19 cellular contexts compared by ENCODE assay signal in the genomic region with DNA sequence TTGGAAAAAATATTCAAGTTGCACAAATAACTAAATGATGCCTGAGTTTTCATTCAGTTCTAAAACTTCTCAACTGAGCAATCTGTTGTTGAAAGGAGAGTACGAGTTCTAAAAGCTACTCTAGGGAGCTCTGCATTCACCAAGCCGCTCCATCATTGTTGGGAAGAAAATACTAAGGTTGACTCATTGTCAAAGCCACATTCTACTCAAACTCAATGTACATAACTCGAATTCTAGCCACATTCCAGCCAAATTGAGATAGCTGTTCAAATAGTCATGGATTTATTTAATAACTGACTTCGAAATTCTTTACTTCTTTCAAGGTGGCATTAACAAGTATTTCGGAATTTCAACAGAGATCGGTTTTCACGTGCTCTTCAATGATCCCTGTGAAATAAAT.
DNase-seq lines count a peak whose midpoint lies in the region; ATAC-seq and TF ChIP-seq lines count a peak whose summit lies in the region.
"Had no signal": no experiment of that assay in that cellular context is flagged by ENCODE, and none has a peak within 500 bp of the region (broad histone marks: within the 10 kb centered on the region; RNA-seq: fewer than 3 reads in every experiment).

No MANE protein-coding gene starts in this region.

- in situ Hi-C loops in HAP-1 (cut with MboI; ENCODE audit: low sequenced_read_pairs): no loop called here

- no peaks in the 10 kb centered on the region for H3K27me3 Mint-ChIP-seq in mesothelial cell of epicardium (ENCODE audit: low read depth)
- peaks cover 0 to 6% of the 10 kb centered on the region in 2 donors for H3K27me3 Mint-ChIP-seq in effector memory CD8-positive, alpha-beta T cell
- H3K27me3 Mint-ChIP-seq: CD4-positive, alpha-beta T cell had no signal

- H3K27me3 ChIP-seq in HAP-1 (ENCODE audit: low read depth): no peaks in the 10 kb centered on the region
- H3K27me3 ChIP-seq: BE2C had no signal

- H3K4me3 Mint-ChIP-seq in mesothelial cell of epicardium: no peak overlapping the region
- no peak overlapping the region for H3K4me3 Mint-ChIP-seq in effector memory CD8-positive, alpha-beta T cell
- H3K4me3 Mint-ChIP-seq: CD4-positive, alpha-beta T cell had no signal

- H3K4me1 ChIP-seq in HAP-1: peaks cover 15% of the 10 kb centered on the region
- H3K4me1 ChIP-seq: BE2C had no signal

- peaks cover 23% of the 10 kb centered on the region for H3K4me1 Mint-ChIP-seq in mesothelial cell of epicardium
- H3K4me1 Mint-ChIP-seq in effector memory CD8-positive, alpha-beta T cell (ENCODE audit: low read depth in 2 of 2): no peaks in the 10 kb centered on the region

- peak overlapping the region; percentile 78 for H3K27ac Mint-ChIP-seq in mesothelial cell of epicardium
- no peak overlapping the region for H3K27ac Mint-ChIP-seq in effector memory CD8-positive, alpha-beta T cell
- H3K27ac Mint-ChIP-seq: CD4-positive, alpha-beta T cell had no signal

- peak; percentile 15 to 50 for DNase-seq in HAP-1 (ENCODE audit: low spot score in 2 of 2)
- DNase-seq in amniotic epithelial cell (ENCODE audit: low read depth): peak; percentile 80
- no peak for DNase-seq in mesothelial cell of epicardium (ENCODE audit: low spot score in 2 of 2, unreplicated experiment in 2 of 2)
- DNase-seq in effector memory CD8-positive, alpha-beta T cell: no peak
- DNase-seq in midbrain (lab: John Stamatoyannopoulos, UW): no peak
- no peak for DNase-seq in activated CD8-positive, alpha-beta memory T cell treated with anti-CD3 and anti-CD28 coated beads, Interleukin-2, amount 50 U/mL, for 48 hours
- DNase-seq in NCI-H748 treated with DMSO at 0.1 percent for 48 hours (lab: John Stamatoyannopoulos, UW): no peak
- DNase-seq: BE2C; CD4-positive, alpha-beta T cell; DMS79 treated with DMSO at 0.1 percent for 48 hours; GF-D8; GOT3; NCI-H1048; NCI-H1436 treated with DMSO at 0.1 percent for 48 hours; NCI-H2029 treated with DMSO at 0.1 percent for 48 hours; NCI-H2171 treated with DMSO at 0.1 percent for 48 hours; NCI-H446 treated with DMSO at 0.1 percent for 48 hours; NCI-H82; PC-3 had no signal

- no peak overlapping the region for H3K4me3 ChIP-seq in HAP-1

- no peak for TF ChIP-seq CTCF in mesothelial cell of epicardium (IDR thresholded peaks at IDR 0.05; ENCODE audit: unreplicated experiment)

- H3K9me3 Mint-ChIP-seq in mesothelial cell of epicardium: no peaks in the 10 kb centered on the region
- H3K9me3 Mint-ChIP-seq in effector memory CD8-positive, alpha-beta T cell: peaks cover 0 to 4% of the 10 kb centered on the region in 2 donors

- H3K36me3 ChIP-seq in HAP-1 (replicated peaks): no peaks in the 10 kb centered on the region
- H3K36me3 ChIP-seq: BE2C had no signal

- H3K9me3 ChIP-seq in HAP-1: no peaks in the 10 kb centered on the region
- H3K9me3 ChIP-seq: BE2C had no signal

- peaks cover 31% of the 10 kb centered on the region for H3K36me3 Mint-ChIP-seq in mesothelial cell of epicardium
- H3K36me3 Mint-ChIP-seq in effector memory CD8-positive, alpha-beta T cell (ENCODE audit: insufficient read depth): no peaks in the 10 kb centered on the region

- no peak for ATAC-seq in effector memory CD8-positive, alpha-beta T cell (replicated peaks)
- ATAC-seq: PC-3 had no signal

Comparison
In these comparisons a context has a peak if more than half of its experiments do, and no peak if none do; other contexts are left out.
1. DNase-seq: peak in HAP-1 (2 of 2) and amniotic epithelial cell (single experiment); none in mesothelial cell of epicardium (0 of 2), effector memory CD8-positive, alpha-beta T cell (0 of 3), midbrain (single experiment), activated CD8-positive, alpha-beta memory T cell treated with anti-CD3 and anti-CD28 coated beads, Interleukin-2, amount 50 U/mL, for 48 hours (single experiment) and NCI-H748 treated with DMSO at 0.1 percent for 48 hours (single experiment).